8 cellular contexts compared by ENCODE assay signal in genomic region chr1:224113918-224114786, GRCh38. TPM values are rescaled to one million over a fixed set of nuclear protein-coding genes. Genes with fewer than 3 reads are reported as not detected.
DNase-seq lines count a peak whose midpoint lies in the region; ATAC-seq and TF ChIP-seq lines count a peak whose summit lies in the region.

Gene FBXO28 (plus strand): TSS chr1:224114111. CDS start chr1:224114130, 19 bp downstream.

- peak within 1 kb of the TSS; percentile 79 to 96 for H3K4me3 ChIP-seq in prostate gland
- H3K4me3 ChIP-seq in urinary bladder (ENCODE audit: low read depth, low read length) = peak within 1 kb of the TSS; percentile 72

- no peak for TF ChIP-seq CTCF in prostate gland (IDR thresholded peaks at IDR 0.05)

- no peaks in the 10 kb centered on the region for H3K27me3 ChIP-seq in prostate gland (replicated peaks; ENCODE audit: insufficient read depth)

- no peaks in the 10 kb centered on the region for H3K9me3 ChIP-seq in prostate gland

- peak within 1 kb of the TSS; percentile 87 for H3K27ac ChIP-seq in angular gyrus (ENCODE audit: low read depth, low read length)
- H3K27ac ChIP-seq in prostate gland = peak within 1 kb of the TSS; percentile 95 to 97
- peak within 1 kb of the TSS; percentile 89 for H3K27ac ChIP-seq in urinary bladder (ENCODE audit: low read depth)

- H3K4me1 ChIP-seq in prostate gland (replicated peaks) (peaks cover 4% of the 10 kb centered on the region), urinary bladder (ENCODE audit: insufficient read depth) (no peaks in the 10 kb centered on the region)

- intact Hi-C loops in left ventricle myocardium superior (cut with micrococcal nuclease) (loop anchor here (5.0 kb wide), 1 partner anchor 218 kb away; the partner anchor contains the start of gene NVL), prostate gland (cut with DNase I) (loop anchor here (10.0 kb wide), 1 partner anchor 71 kb away; the partner anchor contains the start of gene DEGS1)

- H3K36me3 ChIP-seq in prostate gland = no peaks in the 10 kb centered on the region
- H3K36me3 ChIP-seq in urinary bladder (ENCODE audit: insufficient read depth) = no peaks in the 10 kb centered on the region

- ATAC-seq in GM18498 (IDR thresholded peaks at IDR 0.05; ENCODE audit: unreplicated experiment) (peak; percentile 98), HG02938 (IDR thresholded peaks at IDR 0.05; ENCODE audit: unreplicated experiment) (peak; percentile 98), left ventricle myocardium superior (peak; percentile 100)

- DNase-seq in NCI-H187 (lab: John Stamatoyannopoulos, UW) = peak; percentile 49 to 87
- DNase-seq in T-helper 2 cell = peak; percentile 77 to 97 (median 90)
- peak; percentile 94 for DNase-seq in left ventricle myocardium superior
- peak; percentile 95 for DNase-seq in prostate gland (ENCODE audit: low spot score)

- TF ChIP-seq POLR2A in prostate gland (IDR thresholded peaks at IDR 0.05) = peak; percentile 92

- WGBS in prostate gland = under 1% methylated on average over 59 of the region's 60 CpGs
- under 1% methylated on average over 59 of the region's 60 CpGs for WGBS in urinary bladder

RNA-seq across cellular contexts. Expression of gene FBXO28, which starts in this region (rescaled TPM):
- total RNA-seq in left ventricle myocardium superior (18.1 TPM), prostate gland (10 to 100 TPM; 29.0 to 40.0 TPM), urinary bladder (54.4 TPM)
- polyA plus RNA-seq in urinary bladder = 14.6 TPM

Comparison
In these comparisons a context has a peak if more than half of its experiments do, and no peak if none do; other contexts are left out.
1. Peak in every context shown above with its lines: DNase-seq, ATAC-seq, H3K4me3 ChIP-seq and H3K27ac ChIP-seq.